In the genomic region with DNA sequence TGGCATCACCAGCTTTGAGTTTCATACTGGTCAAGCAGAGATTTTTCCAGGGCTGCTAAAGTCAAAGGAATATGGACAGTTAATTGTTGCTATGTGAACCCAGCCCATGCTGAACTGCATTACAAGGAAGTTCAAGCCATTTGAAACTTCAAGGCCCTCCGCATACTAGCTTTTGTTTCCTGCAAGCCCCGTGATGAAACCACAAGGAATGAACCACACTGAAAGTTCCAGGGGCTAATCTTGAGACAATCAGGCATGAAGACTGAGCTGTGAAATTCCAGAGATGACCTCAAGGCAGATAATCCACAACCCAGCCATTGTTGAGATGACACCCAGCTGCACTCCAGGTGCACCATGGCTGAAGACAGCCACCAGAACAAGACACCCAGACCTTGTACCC, we compare ENCODE assay signal across 15 cellular contexts.
A peak's percentile ranks its signal among the peaks of the same experiment; 100 is the strongest.
DNase-seq lines count a peak whose midpoint lies in the region; ATAC-seq and TF ChIP-seq lines count a peak whose summit lies in the region.
"Had no signal": no experiment of that assay in that cellular context is flagged by ENCODE, and none has a peak within 500 bp of the region (broad histone marks: within the 10 kb centered on the region; RNA-seq: fewer than 3 reads in every experiment).

No MANE protein-coding gene starts in this region.

- intact Hi-C loops in right cardiac atrium (cut with DNase I) = loop anchor here (10.0 kb wide), 5 partner anchors 97 to 493 kb away; a partner anchor contains a TSS

- WGBS in right cardiac atrium = 85% methylated on average over 2 of the region's 2 CpGs

- H3K4me3 ChIP-seq in fibroblast of pulmonary artery (replicated peaks; ENCODE audit: low read depth, low read length) (no peak overlapping the region), right cardiac atrium (ENCODE audit: low read length) (no peak overlapping the region)
- H3K4me3 ChIP-seq: gastrocnemius medialis, K562, stomach had no signal

- H3K27me3 ChIP-seq in right cardiac atrium (ENCODE audit: control insufficient read depth, insufficient read depth) = no peaks in the 10 kb centered on the region
- H3K27me3 ChIP-seq: gastrocnemius medialis, right lobe of liver, stomach had no signal

- no peak for TF ChIP-seq CTCF in fibroblast of pulmonary artery (IDR thresholded peaks at IDR 0.05; ENCODE audit: low read length, missing control alignments)

- H3K9me3 ChIP-seq in right cardiac atrium (ENCODE audit: control insufficient read depth, low read length) = no peaks in the 10 kb centered on the region
- H3K9me3 ChIP-seq: gastrocnemius medialis, right lobe of liver, stomach had no signal

- peaks cover 2% of the 10 kb centered on the region for H3K27me3 Mint-ChIP-seq in activated T-cell treated with anti-CD3 and anti-CD28 coated beads, Interleukin-2, amount 50 U/mL, for 4 hours (ENCODE audit: low read depth)
- H3K27me3 Mint-ChIP-seq: naive B cell had no signal

- H3K36me3 Mint-ChIP-seq in activated T-cell treated with anti-CD3 and anti-CD28 coated beads, Interleukin-2, amount 50 U/mL, for 4 hours (ENCODE audit: insufficient read depth) = no peaks in the 10 kb centered on the region
- H3K36me3 Mint-ChIP-seq: naive B cell, T-cell had no signal

- H3K27ac ChIP-seq in right cardiac atrium (ENCODE audit: low read length) = no peak overlapping the region
- H3K27ac ChIP-seq: gastrocnemius medialis, stomach had no signal

- H3K4me3 Mint-ChIP-seq in activated T-cell treated with anti-CD3 and anti-CD28 coated beads, Interleukin-2, amount 50 U/mL, for 4 hours = no peak overlapping the region
- H3K4me3 Mint-ChIP-seq: naive B cell, T-cell had no signal

- no peaks in the 10 kb centered on the region for H3K4me1 Mint-ChIP-seq in activated T-cell treated with anti-CD3 and anti-CD28 coated beads, Interleukin-2, amount 50 U/mL, for 4 hours (ENCODE audit: low read depth)
- H3K4me1 Mint-ChIP-seq: naive B cell had no signal

- ATAC-seq in right cardiac atrium = no peak
- no peak for ATAC-seq in activated T-cell treated with anti-CD3 and anti-CD28 coated beads, Interleukin-2, amount 50 U/mL, for 4 hours
- ATAC-seq in HG03354 (IDR thresholded peaks at IDR 0.05; ENCODE audit: poor library complexity, severe bottlenecking, unreplicated experiment) = no peak
- ATAC-seq: gastrocnemius medialis, K562, T-cell had no signal

- H3K9me3 Mint-ChIP-seq in activated T-cell treated with anti-CD3 and anti-CD28 coated beads, Interleukin-2, amount 50 U/mL, for 4 hours = no peaks in the 10 kb centered on the region
- H3K9me3 Mint-ChIP-seq: T-cell had no signal

- H3K4me1 ChIP-seq in right cardiac atrium (ENCODE audit: control insufficient read depth, insufficient read depth, low read length) = no peaks in the 10 kb centered on the region

- peak; percentile 35 for DNase-seq in GDM1 (lab: John Stamatoyannopoulos, UW)
- peak; percentile 78 for DNase-seq in MV-4-11 (lab: John Stamatoyannopoulos, UW)
- DNase-seq in fibroblast of pulmonary artery (ENCODE audit: low read depth) = peak; percentile 60
- DNase-seq in renal cortical epithelial cell (ENCODE audit: low read depth) = peak; percentile 83
- no peak for DNase-seq in right cardiac atrium
- DNase-seq in activated T-cell treated with anti-CD3 and anti-CD28 coated beads, Interleukin-2, amount 50 U/mL, for 4 hours = no peak
- DNase-seq: amygdala, gastrocnemius medialis, naive B cell, NCI-H2081 treated with DMSO at 0.1 percent for 48 hours, right lobe of liver, stomach, T-cell had no signal

Comparison
In these comparisons a context has a peak if more than half of its experiments do, and no peak if none do; other contexts are left out.
1. DNase-seq: peak in GDM1 (single experiment), MV-4-11 (single experiment), fibroblast of pulmonary artery (single experiment) and renal cortical epithelial cell (single experiment); none in right cardiac atrium (0 of 3) and activated T-cell treated with anti-CD3 and anti-CD28 coated beads, Interleukin-2, amount 50 U/mL, for 4 hours (single experiment).